ENCODE assay signal across 8 cellular contexts in the genomic region with DNA sequence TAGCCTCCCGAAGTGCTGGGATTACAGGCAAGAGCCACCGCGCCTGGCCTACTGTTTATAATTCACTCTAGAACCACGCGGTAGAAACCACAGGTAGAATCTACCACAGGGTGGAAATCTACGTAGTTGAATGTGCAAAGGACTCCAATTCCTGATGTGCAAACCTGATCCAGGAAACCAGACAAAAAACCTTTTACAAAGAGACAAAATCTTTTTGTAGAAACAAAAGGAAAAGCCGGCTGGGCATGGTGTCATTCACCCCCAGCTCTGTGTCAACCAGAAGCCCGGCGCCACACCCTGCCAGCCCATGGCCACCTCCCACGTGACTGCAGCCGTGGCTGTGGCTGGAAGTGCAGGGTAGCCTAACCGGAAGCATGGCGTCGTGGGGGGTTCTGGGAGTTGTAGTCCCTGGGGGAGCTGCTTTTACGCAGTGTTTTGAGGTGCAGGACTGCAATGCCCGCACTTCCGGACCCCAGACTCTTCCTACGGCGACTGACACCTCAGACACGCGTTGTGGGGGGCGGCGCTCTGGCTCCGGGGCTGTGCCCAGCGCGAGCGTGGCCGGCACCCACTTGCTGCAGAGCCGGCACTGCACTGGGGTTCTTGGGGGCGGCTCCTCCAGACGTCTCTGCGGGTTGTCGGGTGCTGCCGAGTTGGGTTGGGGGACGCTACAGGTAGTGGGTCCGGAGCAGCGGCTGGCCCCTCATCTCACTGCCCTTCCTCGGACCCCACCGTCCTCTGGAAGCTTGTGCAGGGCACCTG. TPM values are rescaled to one million over a fixed set of nuclear protein-coding genes. Genes with fewer than 3 reads are reported as not detected.
DNase-seq lines count a peak whose midpoint lies in the region; ATAC-seq and TF ChIP-seq lines count a peak whose summit lies in the region.

No MANE protein-coding gene starts in this region.

- no peaks in the 10 kb centered on the region for H4K20me1 ChIP-seq in neural progenitor cell (ENCODE audit: low read depth)

- in situ Hi-C loops in HAP-1 (cut with MboI; ENCODE audit: low sequenced_read_pairs): no loop called here

- H3K9me3 Mint-ChIP-seq in neural progenitor cell: no peaks in the 10 kb centered on the region

- H3K27ac Mint-ChIP-seq in neural progenitor cell: peak overlapping the region; percentile 69

- no peaks in the 10 kb centered on the region for H3K9me3 ChIP-seq in HAP-1
- no peaks in the 10 kb centered on the region for H3K9me3 ChIP-seq in MG63
- H3K9me3 ChIP-seq in neural progenitor cell (ENCODE audit: low read depth): no peaks in the 10 kb centered on the region
- no peaks in the 10 kb centered on the region for H3K9me3 ChIP-seq in stomach smooth muscle (ENCODE audit: control insufficient read depth in 2 of 2, low read length in 2 of 2)

- H3K4me3 Mint-ChIP-seq in neural progenitor cell: peak overlapping the region; percentile 87

- ATAC-seq in foreskin keratinocyte: peak; percentile 100

- H3K4me3 ChIP-seq in HAP-1 (peak overlapping the region; percentile 85), MG63 (peak overlapping the region; percentile 70), neural progenitor cell (peak overlapping the region; percentile 66), stomach smooth muscle (ENCODE audit: low read length in 2 of 2) (peak overlapping the region; percentile 83 to 87)

- H3K36me3 ChIP-seq in HAP-1 (replicated peaks): no peaks in the 10 kb centered on the region
- H3K36me3 ChIP-seq in MG63: no peaks in the 10 kb centered on the region
- no peaks in the 10 kb centered on the region for H3K36me3 ChIP-seq in neural progenitor cell
- no peaks in the 10 kb centered on the region for H3K36me3 ChIP-seq in stomach smooth muscle (ENCODE audit: control insufficient read depth in 2 of 2, insufficient read depth in 2 of 2, low read length in 2 of 2)

- H3K27ac ChIP-seq in foreskin keratinocyte (peak overlapping the region; percentile 44), neural progenitor cell (no peak overlapping the region), stomach smooth muscle (ENCODE audit: low read length) (peak overlapping the region; percentile 55)

- peak; percentile 5 for TF ChIP-seq CTCF in foreskin keratinocyte (conservative IDR thresholded peaks at IDR 0.05)
- TF ChIP-seq CTCF in neural progenitor cell (IDR thresholded peaks at IDR 0.05): peak; percentile 8

- H3K27me3 Mint-ChIP-seq in neural progenitor cell (ENCODE audit: insufficient read depth, low read depth): peaks cover 8% of the 10 kb centered on the region

- peaks cover 11% of the 10 kb centered on the region for H3K4me1 Mint-ChIP-seq in neural progenitor cell

- no peak overlapping the region for H3K9ac ChIP-seq in neural progenitor cell
- peak overlapping the region; percentile 47 to 75 for H3K9ac ChIP-seq in stomach smooth muscle (ENCODE audit: low read length in 2 of 2)

- H3K36me3 Mint-ChIP-seq in neural progenitor cell: no peaks in the 10 kb centered on the region

- peaks cover 6% of the 10 kb centered on the region for H3F3A ChIP-seq in neural progenitor cell (ENCODE audit: low read depth)

- peak; percentile 91 for DNase-seq in GDM1 (lab: John Stamatoyannopoulos, UW)
- peak; percentile 92 to 98 for DNase-seq in HAP-1 (ENCODE audit: low spot score in 2 of 2)
- peak; percentile 97 for DNase-seq in MG63
- DNase-seq in SHP77 (lab: John Stamatoyannopoulos, UW): peak; percentile 91 to 98
- peak; percentile 97 for DNase-seq in activated gamma-delta T cell treated with Interleukin-2 at 50 U/mL for 16 hours
- peak; percentile 71 to 85 for DNase-seq in foreskin keratinocyte
- peak; percentile 96 for DNase-seq in neural progenitor cell (ENCODE audit: low spot score)

- peak overlapping the region; percentile 99 for H2AFZ ChIP-seq in neural progenitor cell (replicated peaks)

- no peaks in the 10 kb centered on the region for H3K79me2 ChIP-seq in neural progenitor cell (ENCODE audit: low read depth)

- H3K27me3 ChIP-seq in HAP-1 (ENCODE audit: low read depth): no peaks in the 10 kb centered on the region
- no peaks in the 10 kb centered on the region; the same call in 1 of the 2 replicates for H3K27me3 ChIP-seq in MG63
- no peaks in the 10 kb centered on the region for H3K27me3 ChIP-seq in foreskin keratinocyte
- no peaks in the 10 kb centered on the region for H3K27me3 ChIP-seq in neural progenitor cell
- H3K27me3 ChIP-seq in stomach smooth muscle (ENCODE audit: control insufficient read depth in 1 of 2, insufficient read depth in 2 of 2, low read length in 2 of 2): no peaks in the 10 kb centered on the region

- H3K4me2 ChIP-seq in neural progenitor cell: peak overlapping the region; percentile 89

- peaks cover 4% of the 10 kb centered on the region; the same call in 1 of the 2 replicates for H3K4me1 ChIP-seq in HAP-1
- no peaks in the 10 kb centered on the region for H3K4me1 ChIP-seq in foreskin keratinocyte
- no peaks in the 10 kb centered on the region for H3K4me1 ChIP-seq in neural progenitor cell
- peaks cover 6% of the 10 kb centered on the region for H3K4me1 ChIP-seq in stomach smooth muscle (ENCODE audit: control insufficient read depth, insufficient read depth, low read length)

RNA-seq across cellular contexts. Expression of a gene that starts 41.5 kb away (rescaled TPM):
- total RNA-seq in MG63 (2014; rRNA removed; shearing (Covaris generic); ENCODE audit: low replicate concordance): 18.0 and 21.1 TPM in 2 replicates
- total RNA-seq in foreskin keratinocyte (20.4 and 22.4 TPM in 2 replicates), neural progenitor cell (ENCODE audit: low replicate concordance) (32.6 and 32.9 TPM in 2 replicates)
- polyA plus RNA-seq in foreskin keratinocyte: 8.2 and 9.9 TPM in 2 replicates

RNA-seq across cellular contexts. Expression of a gene that starts 57.7 kb away (rescaled TPM):
- not detected in 2 replicates for total RNA-seq in MG63 (2014; rRNA removed; shearing (Covaris generic); ENCODE audit: low replicate concordance)
- total RNA-seq in foreskin keratinocyte: not detected in 2 replicates
- polyA plus RNA-seq in foreskin keratinocyte: not detected in 2 replicates
- not detected in 2 replicates for total RNA-seq in neural progenitor cell (ENCODE audit: low replicate concordance)
